In the genomic region with DNA sequence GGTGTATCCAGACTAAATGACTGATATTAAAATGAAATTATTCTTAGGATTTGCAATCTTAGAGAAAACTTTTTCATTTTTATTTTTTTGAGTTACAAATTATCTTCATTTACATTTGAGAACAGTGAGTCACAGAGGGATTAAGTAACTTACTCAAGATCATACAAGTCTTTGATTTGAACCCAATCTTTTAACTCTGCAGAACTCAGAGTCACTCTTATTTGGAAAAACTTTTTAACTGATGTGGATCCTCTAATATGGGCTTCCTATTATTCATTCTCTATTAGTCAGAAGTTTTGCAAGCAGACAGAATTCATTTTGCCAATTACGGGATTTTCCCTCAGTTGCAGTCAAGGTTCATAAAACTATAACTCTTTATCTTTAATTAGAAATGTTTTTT, we compare ENCODE assay signal across 15 cellular contexts.
"Had no signal": no experiment of that assay in that cellular context is flagged by ENCODE, and none has a peak within 500 bp of the region (broad histone marks: within the 10 kb centered on the region; RNA-seq: fewer than 3 reads in every experiment).

No MANE protein-coding gene starts in this region.

- ATAC-seq: activated T-cell treated with anti-CD3 and anti-CD28 coated beads, Interleukin-2, amount 50 U/mL, for 4 hours; left lung; stimulated activated naive CD8-positive, alpha-beta T cell treated with anti-CD3 and anti-CD28 coated beads, Interleukin-15, Interleukin-2, amounts not matched to agents 100 U/mL and 50 U/mL, for 24 hours had no signal

- H3K27me3 ChIP-seq: colonic mucosa, left lung, upper lobe of left lung had no signal

- H3K4me3 ChIP-seq: colonic mucosa, left lung, upper lobe of left lung had no signal

- DNase-seq: activated CD4-positive, alpha-beta T cell treated with anti-CD3 and anti-CD28 coated beads, Interleukin-2, amount 50 U/mL, for 4 hours; activated CD4-positive, CD25-positive, alpha-beta regulatory T cell treated with anti-CD3 and anti-CD28 coated beads, Interleukin-2, amount 50 U/mL, for 72 hours; activated effector memory CD4-positive, alpha-beta T cell treated with anti-CD3 and anti-CD28 coated beads, Interleukin-2, amount 50 U/mL, for 16 hours; activated naive CD8-positive, alpha-beta T cell treated with anti-CD3 and anti-CD28 coated beads for 36 hours; activated T-cell treated with anti-CD3 and anti-CD28 coated beads, Interleukin-2, amount 50 U/mL, for 4 hours; aorta; colonic mucosa; foreskin melanocyte; head of caudate nucleus; left lung; nephron progenitor cell; stimulated activated CD4-positive, alpha-beta T cell treated with anti-CD3 and anti-CD28 coated beads, Interleukin-2, amount 100 ng/mL, for 48 hours; stimulated activated naive CD8-positive, alpha-beta T cell treated with anti-CD3 and anti-CD28 coated beads, Interleukin-15, Interleukin-2, amounts not matched to agents 100 U/mL and 50 U/mL, for 24 hours; SW 1271; upper lobe of left lung had no signal

- H3K27ac ChIP-seq: colonic mucosa, left lung, upper lobe of left lung had no signal

- H3K36me3 ChIP-seq: colonic mucosa, left lung had no signal

- H3K9me3 ChIP-seq: colonic mucosa, left lung, upper lobe of left lung had no signal

- H3K4me1 ChIP-seq: colonic mucosa, left lung, upper lobe of left lung had no signal
